ENCODE assay signal across 16 cellular contexts in genomic region chr11:46336781-46337180, GRCh38. TPM values are rescaled to one million over a fixed set of nuclear protein-coding genes. Genes with fewer than 3 reads are reported as not detected.
DNase-seq lines count a peak whose midpoint lies in the region; ATAC-seq and TF ChIP-seq lines count a peak whose summit lies in the region.
"Had no signal": no experiment of that assay in that cellular context is flagged by ENCODE, and none has a peak within 500 bp of the region (broad histone marks: within the 10 kb centered on the region; RNA-seq: fewer than 3 reads in every experiment).

No MANE protein-coding gene starts in this region.

- no peak overlapping the region for H2AK9ac ChIP-seq in IMR-90 (replicated peaks; ENCODE audit: low read depth, low read length, poor library complexity)

- peak overlapping the region in 1 of 10 experiments; percentile 24; a peak in 2 of 20 replicates for H3K4me3 ChIP-seq in BLaER1 treated with 17β-estradiol and CSF1 and Interleukin-3, amounts not matched to agents 10 nM and 100 nM
- no peak overlapping the region for H3K4me3 ChIP-seq in IMR-90 (ENCODE audit: insufficient read depth, low read depth, low read length)
- H3K4me3 ChIP-seq: SK-N-MC had no signal

- no peak overlapping the region for H3K23ac ChIP-seq in IMR-90 (ENCODE audit: low read depth, low read length)

- H3K9me3 Mint-ChIP-seq in T-helper 2 cell treated with Interferon-gamma antibody and Interleukin-4, amounts not matched to agents 5 μg/mL and 100 μg/mL, for 36 hours, result no peaks in the 10 kb centered on the region
- H3K9me3 Mint-ChIP-seq: mesothelial cell of epicardium; stimulated activated naive CD8-positive, alpha-beta T cell treated with anti-CD3 and anti-CD28 coated beads, Interleukin-15, amount 100 ng/mL, for 72 hours had no signal

- H2AK5ac ChIP-seq in IMR-90 (ENCODE audit: low read depth, low read length), result no peak overlapping the region

- H3K27ac ChIP-seq in BLaER1 treated with 17β-estradiol and CSF1 and Interleukin-3, amounts not matched to agents 10 nM and 100 nM, result peak overlapping the region in 8 of 11 experiments; percentile 1 to 75 (median 46); a peak in 12 of 22 replicates
- H3K27ac ChIP-seq in IMR-90 (ENCODE audit: insufficient read depth, low read length), result no peak overlapping the region
- H3K27ac ChIP-seq: C4-2B had no signal

- TF ChIP-seq POLR2A in IMR-90 (IDR thresholded peaks at IDR 0.05; ENCODE audit: low read depth, low read length), result no peak

- H4K91ac ChIP-seq in IMR-90 (ENCODE audit: insufficient read depth, low read depth, low read length), result no peak overlapping the region

- no peak overlapping the region for H2BK15ac ChIP-seq in IMR-90 (ENCODE audit: low read depth, low read length)

- no peak overlapping the region for H3K18ac ChIP-seq in IMR-90 (ENCODE audit: low read depth, low read length)

- no peak overlapping the region for H2BK120ac ChIP-seq in IMR-90 (ENCODE audit: low read depth, low read length)

- H4K20me1 ChIP-seq in BLaER1 treated with 17β-estradiol and CSF1 and Interleukin-3, amounts not matched to agents 10 nM and 100 nM, result peaks cover 0 to 15% (median 5%) of the 10 kb centered on the region in 11 experiments; a peak in 9 of 22 replicates
- H4K20me1 ChIP-seq in IMR-90 (ENCODE audit: insufficient read depth, low read length), result no peaks in the 10 kb centered on the region

- ATAC-seq in IMR-90 (ENCODE audit: low read depth), result no peak
- no peak for ATAC-seq in HG02571 (IDR thresholded peaks at IDR 0.05; ENCODE audit: unreplicated experiment)
- no peak for ATAC-seq in HG03342 (IDR thresholded peaks at IDR 0.05; ENCODE audit: unreplicated experiment)
- ATAC-seq: stimulated activated naive CD8-positive, alpha-beta T cell treated with anti-CD3 and anti-CD28 coated beads, Interleukin-15, amount 100 ng/mL, for 72 hours had no signal

- no peaks in the 10 kb centered on the region for H3K79me1 ChIP-seq in IMR-90 (ENCODE audit: low read depth in 1 of 2, low read length in 2 of 2)

- no peak overlapping the region for H3K27ac Mint-ChIP-seq in T-helper 2 cell treated with Interferon-gamma antibody and Interleukin-4, amounts not matched to agents 5 μg/mL and 100 μg/mL, for 36 hours
- H3K27ac Mint-ChIP-seq: mesothelial cell of epicardium; stimulated activated naive CD8-positive, alpha-beta T cell treated with anti-CD3 and anti-CD28 coated beads, Interleukin-15, amount 100 ng/mL, for 72 hours had no signal

- peak overlapping the region in 4 of 11 experiments; percentile 4 to 35 (median 16); a peak in 4 of 22 replicates for H3K9ac ChIP-seq in BLaER1 treated with 17β-estradiol and CSF1 and Interleukin-3, amounts not matched to agents 10 nM and 100 nM
- H3K9ac ChIP-seq in IMR-90 (ENCODE audit: low read depth, low read length), result no peak overlapping the region

- H3K27me3 ChIP-seq in BLaER1 treated with 17β-estradiol and CSF1 and Interleukin-3, amounts not matched to agents 10 nM and 100 nM, result peaks cover 41 to 49% (median 46%) of the 10 kb centered on the region in 11 experiments
- H3K27me3 ChIP-seq in IMR-90 (ENCODE audit: control insufficient read depth, insufficient read depth, low read length), result peaks cover 35% of the 10 kb centered on the region

- H3K9me1 ChIP-seq in IMR-90 (ENCODE audit: insufficient read depth, low read length), result no peaks in the 10 kb centered on the region; the same call in 1 of the 2 replicates

- no peaks in the 10 kb centered on the region for H3K9me3 ChIP-seq in BLaER1 treated with 17β-estradiol and CSF1 and Interleukin-3, amounts not matched to agents 10 nM and 100 nM (replicated peaks in 1 of 11)
- no peaks in the 10 kb centered on the region for H3K9me3 ChIP-seq in IMR-90 (ENCODE audit: control insufficient read depth, insufficient read depth, low read length)

- CTCF ChIA-PET in IMR-90 (lab: Yijun Ruan, JAX), result interaction anchor here (0.5 kb wide), 1 partner anchor 16 kb away, joined by 3 read pairs; no protein-coding TSS in a partner anchor

- no TSS peak for BruUV-seq in IMR-90 (replicated peaks; lab: Mats Ljungman, UMichigan)

- no peaks in the 10 kb centered on the region for H3K36me3 Mint-ChIP-seq in T-helper 2 cell treated with Interferon-gamma antibody and Interleukin-4, amounts not matched to agents 5 μg/mL and 100 μg/mL, for 36 hours (ENCODE audit: low read depth)
- H3K36me3 Mint-ChIP-seq: mesothelial cell of epicardium had no signal

- no peak for DNase-seq in IMR-90
- no peak for DNase-seq in T-helper 2 cell treated with Interferon-gamma antibody and Interleukin-4, amounts not matched to agents 5 μg/mL and 100 μg/mL, for 36 hours (ENCODE audit: low spot score)
- DNase-seq in iris pigment epithelial cell (ENCODE audit: low read depth), result peak; percentile 89
- DNase-seq in stimulated activated CD4-positive, alpha-beta T cell treated with anti-CD3 and anti-CD28 coated beads, Interleukin-4, amount 100 ng/mL, for 4 hours, result no peak
- no peak for DNase-seq in NCI-H748 treated with DMSO at 0.1 percent for 48 hours (lab: John Stamatoyannopoulos, UW)
- DNase-seq: activated CD4-positive, alpha-beta T cell treated with anti-CD3 and anti-CD28 coated beads, Interleukin-2, amount 50 U/mL, for 48 hours; activated effector memory CD4-positive, alpha-beta T cell treated with anti-CD3 and anti-CD28 coated beads, Interleukin-2, amount 50 U/mL, for 16 hours; NCI-H1092; NCI-H524; stimulated activated naive CD8-positive, alpha-beta T cell treated with anti-CD3 and anti-CD28 coated beads, Interleukin-15, amount 100 ng/mL, for 72 hours had no signal

- in situ Hi-C loops in IMR-90 (cut with MboI; ENCODE audit: low sequenced_read_pairs), result no loop called here

- H3K4me2 ChIP-seq in BLaER1 treated with 17β-estradiol and CSF1 and Interleukin-3, amounts not matched to agents 10 nM and 100 nM, result peak overlapping the region; percentile 12 to 93 (median 62); a peak in 20 of 22 replicates
- H3K4me2 ChIP-seq in IMR-90 (ENCODE audit: low read depth, low read length), result no peak overlapping the region

- H3K14ac ChIP-seq in IMR-90 (replicated peaks; ENCODE audit: low read depth, low read length), result no peak overlapping the region

- no peak overlapping the region for H2BK20ac ChIP-seq in IMR-90 (ENCODE audit: low read depth, low read length)

- intact Hi-C loops in IMR-90 (cut with micrococcal nuclease), result no loop called here

- TF ChIP-seq CTCF in IMR-90 (conservative IDR thresholded peaks at IDR 0.05; ENCODE audit: low read depth, low read length), result no peak

- H3K27me3 Mint-ChIP-seq in T-helper 2 cell treated with Interferon-gamma antibody and Interleukin-4, amounts not matched to agents 5 μg/mL and 100 μg/mL, for 36 hours (ENCODE audit: low read depth), result peaks cover 27% of the 10 kb centered on the region
- H3K27me3 Mint-ChIP-seq: stimulated activated naive CD8-positive, alpha-beta T cell treated with anti-CD3 and anti-CD28 coated beads, Interleukin-15, amount 100 ng/mL, for 72 hours had no signal

- H3K4me1 ChIP-seq in BLaER1 treated with 17β-estradiol and CSF1 and Interleukin-3, amounts not matched to agents 10 nM and 100 nM, result peaks cover 36 to 93% (median 72%) of the 10 kb centered on the region in 10 experiments
- H3K4me1 ChIP-seq in IMR-90 (ENCODE audit: control insufficient read depth, insufficient read depth, low read length), result peaks cover 6% of the 10 kb centered on the region

- no peak overlapping the region for H4K8ac ChIP-seq in IMR-90 (ENCODE audit: low read depth in 2 of 2, low read length in 2 of 2)

- dilution Hi-C loops in IMR-90 (cut with HindIII; ENCODE audit: low sequenced_read_pairs, unreplicated experiment), result no loop called here

- H3K4me3 Mint-ChIP-seq in T-helper 2 cell treated with Interferon-gamma antibody and Interleukin-4, amounts not matched to agents 5 μg/mL and 100 μg/mL, for 36 hours, result peak overlapping the region; percentile 12
- H3K4me3 Mint-ChIP-seq: mesothelial cell of epicardium; stimulated activated naive CD8-positive, alpha-beta T cell treated with anti-CD3 and anti-CD28 coated beads, Interleukin-15, amount 100 ng/mL, for 72 hours had no signal

- H3K4me1 Mint-ChIP-seq in T-helper 2 cell treated with Interferon-gamma antibody and Interleukin-4, amounts not matched to agents 5 μg/mL and 100 μg/mL, for 36 hours (ENCODE audit: low read depth), result peaks cover 31% of the 10 kb centered on the region

- no peak overlapping the region for H3K56ac ChIP-seq in IMR-90 (ENCODE audit: extremely low read depth, insufficient read depth, low read length)

- no peak for TF ChIP-seq RAD21 in IMR-90 (IDR thresholded peaks at IDR 0.05; ENCODE audit: low read length)

- POLR2A ChIA-PET in IMR-90 (lab: Charles Lee; ENCODE audit: unreplicated experiment), result no interaction called here

- no peaks in the 10 kb centered on the region for H3K36me3 ChIP-seq in BLaER1 treated with 17β-estradiol and CSF1 and Interleukin-3, amounts not matched to agents 10 nM and 100 nM
- no peaks in the 10 kb centered on the region for H3K36me3 ChIP-seq in IMR-90 (ENCODE audit: control insufficient read depth, insufficient read depth, low read length)

- 94% methylated on average over 8 of the region's 9 CpGs; no CpG with 5 or more reads in 1 of the 2 experiments for WGBS in IMR-90 (ENCODE audit: extremely low coverage in 2 of 2, insufficient read length in 1 of 2), 2 experiments

- no peak overlapping the region for H3K4ac ChIP-seq in IMR-90 (ENCODE audit: low read depth, low read length)

- H4K5ac ChIP-seq in IMR-90 (ENCODE audit: low read depth, low read length), result no peak overlapping the region

- no peak overlapping the region for H2BK5ac ChIP-seq in IMR-90 (ENCODE audit: low read depth, low read length, poor library complexity, severe bottlenecking)

- H2AFZ ChIP-seq in IMR-90 (replicated peaks; ENCODE audit: low read length, poor library complexity), result no peak overlapping the region

TF ChIP-seq in IMR-90, 13 proteins besides CTCF, POLR2A, EP300 and RAD21:
- TF ChIP-seq CEBPB (IDR thresholded peaks at IDR 0.05; ENCODE audit: low read depth, low read length), result peak; percentile 35
- TF ChIP-seq MAFK (IDR thresholded peaks at IDR 0.05; ENCODE audit: low read depth, low read length), result no peak

RNA-seq across cellular contexts. Expression of gene DGKZ, which starts 10.5 kb away (rescaled TPM):
- total RNA-seq in IMR-90 (2012; rRNA removed), result 43.0 and 46.8 TPM in 2 replicates
- 62.0 and 68.0 TPM in 2 replicates for polyA plus RNA-seq in IMR-90 (2012; rRNA removed)
- 52.8 and 75.7 TPM in 2 replicates for polyA plus RNA-seq in IMR-90 (2012; cell fraction: cytosol; rRNA removed)
- polyA plus RNA-seq in IMR-90 (2012; cell fraction: nucleus; rRNA removed; ENCODE audit: low replicate concordance), result 126 and 364 TPM in 2 replicates

RNA-seq across cellular contexts. Expression of gene MDK, which starts 44.7 kb away (rescaled TPM):
- 23.1 and 25.8 TPM in 2 replicates for total RNA-seq in IMR-90 (2012; rRNA removed)
- polyA plus RNA-seq in IMR-90 (2012; rRNA removed), result 377 and 389 TPM in 2 replicates
- polyA plus RNA-seq in IMR-90 (2012; cell fraction: cytosol; rRNA removed), result 720 and 780 TPM in 2 replicates
- 135 and 153 TPM in 2 replicates for polyA plus RNA-seq in IMR-90 (2012; cell fraction: nucleus; rRNA removed; ENCODE audit: low replicate concordance)

RNA-seq across cellular contexts. Expression of gene CHRM4, which starts 54.8 kb away (rescaled TPM):
- 0.18 and 0.28 TPM in 2 replicates for total RNA-seq in IMR-90 (2012; rRNA removed)
- polyA plus RNA-seq in IMR-90 (2012; rRNA removed), result 0.09 and 0.19 TPM in 2 replicates
- polyA plus RNA-seq in IMR-90 (2012; cell fraction: cytosol; rRNA removed), result 0.16 and 0.19 TPM in 2 replicates
- 0.49 and 1.0 TPM in 2 replicates for polyA plus RNA-seq in IMR-90 (2012; cell fraction: nucleus; rRNA removed; ENCODE audit: low replicate concordance)

RNA-seq across cellular contexts. Expression of gene CREB3L1, which starts 59.3 kb away (rescaled TPM):
- total RNA-seq in IMR-90 (2012; rRNA removed), result 8.1 and 10.0 TPM in 2 replicates
- 76.9 and 82.3 TPM in 2 replicates for polyA plus RNA-seq in IMR-90 (2012; rRNA removed)
- 85.0 and 112 TPM in 2 replicates for polyA plus RNA-seq in IMR-90 (2012; cell fraction: cytosol; rRNA removed)
- 50.1 and 52.2 TPM in 2 replicates for polyA plus RNA-seq in IMR-90 (2012; cell fraction: nucleus; rRNA removed; ENCODE audit: low replicate concordance)
